Comparison of ENCODE assay signal across 2 cellular contexts in the genomic region with DNA sequence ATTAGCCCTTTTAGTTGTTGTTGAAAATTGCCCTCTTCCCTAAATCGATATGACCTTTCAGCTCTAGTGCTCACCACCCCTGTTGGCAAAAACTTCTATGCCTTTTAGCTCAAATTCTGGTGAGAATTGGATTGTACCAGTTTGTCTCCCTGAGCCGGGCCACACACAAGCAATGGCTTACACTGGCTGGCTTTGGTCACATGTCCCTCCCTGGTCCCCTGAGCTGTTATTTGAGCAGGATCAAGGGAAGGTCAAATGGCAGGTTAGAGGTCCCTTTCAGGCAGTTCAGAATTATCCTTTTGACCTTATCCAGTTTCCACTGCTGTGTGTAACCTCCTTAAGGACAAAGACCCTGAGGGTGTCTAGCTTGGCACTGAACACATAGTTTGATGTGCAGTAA.
TF ChIP-seq lines count a peak whose summit lies in the region.

No MANE protein-coding gene starts in this region.

TF ChIP-seq in K562, 482 proteins besides CTCF, POLR2A, EP300 and RAD21:
- 0 out of 2 replicates have a peak, but pooled peaks have one; percentile 36 for TF ChIP-seq ESRRA (IDR thresholded peaks at IDR 0.05; ENCODE audit: borderline replicate concordance, low read depth)

TF ChIP-seq in liver, 16 proteins besides CTCF, POLR2A, EP300 and RAD21:
- TF ChIP-seq HNF4A (conservative IDR thresholded peaks at IDR 0.05) = peak in 1 of 2 donors; percentile 40
- peak; percentile 18 for TF ChIP-seq SP1 (IDR thresholded peaks at IDR 0.05)
- TF ChIP-seq RXRA (IDR thresholded peaks at IDR 0.05) = peak; percentile 47 to 68
- peak; percentile 67 for TF ChIP-seq NR2F2 (IDR thresholded peaks at IDR 0.05)
TF ChIP-seq in liver: peak in this region for 4; not testable (repeated sequence) for 12.
